8 cellular contexts compared by ENCODE assay signal in the genomic region with DNA sequence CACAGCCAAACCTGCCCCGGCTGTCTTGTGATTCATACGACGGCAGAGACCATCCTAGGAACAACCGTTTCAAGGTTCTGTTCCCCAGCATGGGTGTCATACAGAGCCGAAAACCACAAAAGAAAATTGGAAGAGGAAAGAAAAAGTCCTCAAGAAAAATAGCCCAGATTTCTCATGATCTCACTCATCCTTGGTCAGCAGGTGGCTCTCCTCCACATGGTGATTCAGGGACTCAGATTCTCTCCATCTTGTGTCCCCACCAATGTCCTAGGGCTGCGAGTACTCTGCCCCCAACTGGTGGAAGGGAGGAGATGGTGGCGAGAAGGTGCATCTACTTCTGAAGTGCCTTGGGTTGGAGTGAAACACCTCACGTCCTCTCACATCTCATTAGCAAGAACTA. TPM values are rescaled to one million over a fixed set of nuclear protein-coding genes. Genes with fewer than 3 reads are reported as not detected.
A peak's percentile ranks its signal among the peaks of the same experiment; 100 is the strongest.
DNase-seq lines count a peak whose midpoint lies in the region; FAIRE-seq and TF ChIP-seq lines count a peak whose summit lies in the region.
"Had no signal": no experiment of that assay in that cellular context is flagged by ENCODE, and none has a peak within 500 bp of the region (broad histone marks: within the 10 kb centered on the region; RNA-seq: fewer than 3 reads in every experiment).

No MANE protein-coding gene starts in this region.

- H3K9me1 ChIP-seq in keratinocyte (ENCODE audit: control insufficient read depth, extremely low read depth, insufficient read depth, low read length): no peaks in the 10 kb centered on the region

- H3K4me2 ChIP-seq in keratinocyte (ENCODE audit: control insufficient read depth, extremely low read depth, insufficient read depth, low read depth, low read length): no peak overlapping the region

- no peaks in the 10 kb centered on the region for H3K27me3 ChIP-seq in keratinocyte (ENCODE audit: control insufficient read depth, extremely low read depth, insufficient read depth, low read length)

- H3K4me3 ChIP-seq in keratinocyte (ENCODE audit: control insufficient read depth in 2 of 3, extremely low read depth in 1 of 3, insufficient read depth in 2 of 3, low read depth in 1 of 3, low read length in 3 of 3): no peak overlapping the region

- H3K9ac ChIP-seq in keratinocyte (ENCODE audit: control insufficient read depth, extremely low read depth, insufficient read depth, low read length): no peak overlapping the region

- no peak for FAIRE-seq in keratinocyte (lab: Jason Lieb, UNC)

- no peaks in the 10 kb centered on the region for H3K9me3 ChIP-seq in keratinocyte (ENCODE audit: control insufficient read depth, low read depth, low read length)

- H2AFZ ChIP-seq in keratinocyte (ENCODE audit: control insufficient read depth, low read length): no peak overlapping the region

- no peaks in the 10 kb centered on the region for H3K4me1 ChIP-seq in keratinocyte (ENCODE audit: control insufficient read depth, extremely low read depth, insufficient read depth, low read length)

- no peak overlapping the region for H3K27ac ChIP-seq in keratinocyte (ENCODE audit: control insufficient read depth, insufficient read depth, low read length)

- H3K79me2 ChIP-seq in keratinocyte (ENCODE audit: control insufficient read depth, insufficient read depth, low read length): no peaks in the 10 kb centered on the region

- dilution Hi-C loops in keratinocyte (cut with MboI; ENCODE audit: extremely low pct_ligation_motif_present, low sequenced_read_pairs): no loop called here

- H4K20me1 ChIP-seq in keratinocyte (ENCODE audit: control insufficient read depth, extremely low read depth, insufficient read depth, low read length): no peaks in the 10 kb centered on the region

- peak; percentile 54 for DNase-seq in ELR (ENCODE audit: low read depth)
- peak; percentile 24 for DNase-seq in HCEC 1CT
- peak; percentile 53 for DNase-seq in SK-N-DZ (ENCODE audit: low spot score)
- no peak for DNase-seq in keratinocyte (ENCODE audit: low read depth, low spot score)
- no peak for DNase-seq in midbrain (lab: John Stamatoyannopoulos, UW)
- DNase-seq in C1 segment of cervical spinal cord (lab: John Stamatoyannopoulos, UW): no peak
- no peak for DNase-seq in NOMO-1 (lab: John Stamatoyannopoulos, UW; ENCODE audit: unreplicated experiment in 2 of 2)
- DNase-seq: effector CD8-positive, alpha-beta T cell had no signal

- H3K36me3 ChIP-seq in keratinocyte (ENCODE audit: control insufficient read depth in 2 of 2, extremely low read depth in 1 of 2, insufficient read depth in 2 of 2, low read length in 2 of 2): no peaks in the 10 kb centered on the region

- TF ChIP-seq CTCF in keratinocyte (optimal IDR thresholded peaks at IDR 0.05 in 1 of 3, IDR thresholded peaks at IDR 0.05 in 1 of 3, conservative IDR thresholded peaks at IDR 0.05 in 1 of 3; ENCODE audit: extremely low read depth in 1 of 3, insufficient read depth in 2 of 3, low read length in 3 of 3): peak; percentile 14 to 45 (median 24)

RNA-seq across cellular contexts. Expression of a gene that starts 25.6 kb away (rescaled TPM):
- polyA plus RNA-seq in SK-N-DZ (2014; cell fraction: cytosol; rRNA removed): 0.66 and 1.5 TPM in 2 replicates
- 1.6 and 2.6 TPM in 2 replicates for polyA plus RNA-seq in SK-N-DZ (2014; cell fraction: nucleus; rRNA removed)
- 3.1 to 8.4 TPM (median 7.3 TPM) in 3 replicates for polyA plus RNA-seq in keratinocyte
- polyA plus RNA-seq in keratinocyte (2011; ENCODE audit: low read depth): 25.0 TPM
- polyA plus RNA-seq in keratinocyte (2011; cell fraction: cytosol; rRNA removed): 4.8 and 5.4 TPM in 2 replicates
- 12.4 and 15.1 TPM in 2 replicates for polyA plus RNA-seq in keratinocyte (2011; cell fraction: nucleus; rRNA removed)
- 6.6 and 25.6 TPM in 2 replicates for polyA plus RNA-seq in keratinocyte (2012; ENCODE audit: low replicate concordance)
- polyA minus RNA-seq in keratinocyte: 16.9 to 20.6 TPM (median 19.1 TPM) in 3 replicates
- 3.5 TPM for polyA minus RNA-seq in keratinocyte (2011; cell fraction: cytosol; rRNA and poly(A)+ RNA removed)
- 12.3 and 24.3 TPM in 2 replicates for polyA minus RNA-seq in keratinocyte (2011; cell fraction: nucleus; rRNA and poly(A)+ RNA removed)

Comparison
In these comparisons a context has a peak if more than half of its experiments do, and no peak if none do; other contexts are left out.
1. DNase-seq: peak in ELR (single experiment), HCEC 1CT (single experiment) and SK-N-DZ (single experiment); none in keratinocyte (single experiment), midbrain (single experiment), C1 segment of cervical spinal cord (0 of 14) and NOMO-1 (0 of 2).